In genomic region chr5:139633295-139634027, GRCh38 we compare ENCODE assay signal across 8 cellular contexts. TPM values are rescaled to one million over a fixed set of nuclear protein-coding genes. Genes with fewer than 3 reads are reported as not detected.
DNase-seq lines count a peak whose midpoint lies in the region; ATAC-seq and TF ChIP-seq lines count a peak whose summit lies in the region.

No MANE protein-coding gene starts in this region.

- no peak overlapping the region for H3K9ac ChIP-seq in Loucy (ENCODE audit: low read depth, low read length, poor library complexity, severe bottlenecking)

- H3K79me2 ChIP-seq in Loucy (ENCODE audit: insufficient read depth, low read length): peaks cover 21% of the 10 kb centered on the region

- no peak overlapping the region for H3K27ac ChIP-seq in 22Rv1
- H3K27ac ChIP-seq in RWPE1: peak overlapping the region; percentile 16
- no peak overlapping the region for H3K27ac ChIP-seq in foreskin keratinocyte
- H3K27ac ChIP-seq in neutrophil: no peak overlapping the region
- H3K27ac ChIP-seq in vagina: no peak overlapping the region

- H3F3A ChIP-seq in Loucy (ENCODE audit: low read depth): peaks cover 4% of the 10 kb centered on the region; the same call in 1 of the 2 replicates

- H2AFZ ChIP-seq in Loucy (ENCODE audit: low read length): no peak overlapping the region

- TF ChIP-seq CTCF in 22Rv1 (IDR thresholded peaks at IDR 0.05): peak; percentile 97
- peak; percentile 97 for TF ChIP-seq CTCF in GM13977 (IDR thresholded peaks at IDR 0.05; ENCODE audit: extremely low read depth, insufficient read depth, missing control alignments)
- peak; percentile 97 for TF ChIP-seq CTCF in Loucy (conservative IDR thresholded peaks at IDR 0.05; ENCODE audit: low read length)
- TF ChIP-seq CTCF in RWPE1 (conservative IDR thresholded peaks at IDR 0.05; ENCODE audit: low read depth): peak; percentile 99
- TF ChIP-seq CTCF in foreskin keratinocyte (conservative IDR thresholded peaks at IDR 0.05): peak; percentile 95
- peak; percentile 85 for TF ChIP-seq CTCF in neutrophil (IDR thresholded peaks at IDR 0.05)
- peak; percentile 93 to 98 (median 98) for TF ChIP-seq CTCF in vagina (IDR thresholded peaks at IDR 0.05)

- in situ Hi-C loops in GM13977 (cut with MboI; ENCODE audit: low pct_unique_long_range_greater_than_20kb, low sequenced_read_pairs, unreplicated experiment): loop anchor here (10.0 kb wide), 2 partner anchors 61 to 131 kb away; no protein-coding TSS in a partner anchor

- H3K4me1 ChIP-seq in Loucy (ENCODE audit: insufficient read depth, low read length, poor library complexity, severe bottlenecking) (peaks cover 28% of the 10 kb centered on the region), foreskin keratinocyte (no peaks in the 10 kb centered on the region), neutrophil (ENCODE audit: control insufficient read depth in 1 of 2, insufficient read depth in 1 of 2, low read depth in 1 of 2, low read length in 1 of 2) (peaks cover 5 to 14% of the 10 kb centered on the region in 2 experiments), vagina (peaks cover 31% of the 10 kb centered on the region)

- H3K36me3 ChIP-seq in Loucy (ENCODE audit: insufficient read depth, low read length): peaks cover 19% of the 10 kb centered on the region; the same call in 1 of the 2 replicates
- peaks cover 25% of the 10 kb centered on the region for H3K36me3 ChIP-seq in neutrophil
- peaks cover 0 to 9% of the 10 kb centered on the region in 2 donors for H3K36me3 ChIP-seq in vagina

- peak; percentile 42 for ATAC-seq in foreskin keratinocyte

- H3K27me3 ChIP-seq in Loucy (ENCODE audit: insufficient read depth, low read length, poor library complexity, severe bottlenecking) (no peaks in the 10 kb centered on the region), foreskin keratinocyte (peaks cover 2% of the 10 kb centered on the region), neutrophil (peaks cover 36% of the 10 kb centered on the region), vagina (no peaks in the 10 kb centered on the region)

- H3K4me3 ChIP-seq in Loucy (ENCODE audit: low read length, poor library complexity, severe bottlenecking) (no peak overlapping the region), neutrophil (ENCODE audit: low read depth in 1 of 2, low read length in 1 of 2) (no peak overlapping the region), vagina (no peak overlapping the region)

- H3K9me2 ChIP-seq in Loucy (replicated peaks; ENCODE audit: low read depth, low read length): no peaks in the 10 kb centered on the region

- H3K4me2 ChIP-seq in Loucy (ENCODE audit: low read depth, low read length, poor library complexity, severe bottlenecking): no peak overlapping the region

- H4K20me1 ChIP-seq in Loucy (ENCODE audit: insufficient read depth, low read length, poor library complexity, severe bottlenecking): no peaks in the 10 kb centered on the region

- no peaks in the 10 kb centered on the region for H3K9me3 ChIP-seq in Loucy (ENCODE audit: insufficient read depth, low read depth, low read length)
- H3K9me3 ChIP-seq in neutrophil: no peaks in the 10 kb centered on the region
- no peaks in the 10 kb centered on the region for H3K9me3 ChIP-seq in vagina

- CTCF ChIA-PET in RWPE1 (lab: Yijun Ruan, JAX): interaction anchor here (0.5 to 7.8 kb wide), 30 partner anchors 8 to 1355 kb away, joined by 3 to 161 read pairs (median 5); partner anchors contain the start of gene CXXC5

- intact Hi-C loops in vagina (cut with DNase I): loop anchor here (2.0 kb wide), 1 partner anchor 131 kb away; no protein-coding TSS in a partner anchor

- DNase-seq in GM13977 (ENCODE audit: low spot score) (peak; percentile 76), RWPE1 (ENCODE audit: low spot score) (peak; percentile 84), foreskin keratinocyte (peak in 1 of 2 donors; percentile 49), vagina (ENCODE audit: extremely low spot score in 2 of 2) (peak in 1 of 2 donors; percentile 88)
- DNase-seq in activated T-helper 9 cell treated with anti-CD3 and anti-CD28 coated beads, Interleukin-2, amount 50 U/mL, for 16 hours (ENCODE audit: low read depth): peak; percentile 47

- POLR2A ChIA-PET in RWPE1 (lab: Yijun Ruan, JAX; ENCODE audit: low non-redundant PET): no interaction called here

- TF ChIP-seq POLR2A in vagina (IDR thresholded peaks at IDR 0.05): no peak

RNA-seq across cellular contexts. Expression of gene CXXC5, which starts 14.7 kb away (rescaled TPM):
- total RNA-seq in foreskin keratinocyte (1.0 and 1.2 TPM in 2 replicates), vagina (51.8 TPM)
- 0.84 and 0.94 TPM in 2 replicates for polyA plus RNA-seq in foreskin keratinocyte

Comparison
In these comparisons a context has a peak if more than half of its experiments do, and no peak if none do; other contexts are left out.
1. RNA of gene CXXC5, which starts 14.7 kb away (total RNA-seq): 51.8 TPM in vagina (single experiment); 1.0 to 1.2 TPM in foreskin keratinocyte; every median in the first group is over 10 times any median in the second.
2. Peak in every context shown above with its lines, with median percentiles within 50 percentile points of each other: CTCF ChIP-seq.